23 cellular contexts compared by ENCODE assay signal in the genomic region with DNA sequence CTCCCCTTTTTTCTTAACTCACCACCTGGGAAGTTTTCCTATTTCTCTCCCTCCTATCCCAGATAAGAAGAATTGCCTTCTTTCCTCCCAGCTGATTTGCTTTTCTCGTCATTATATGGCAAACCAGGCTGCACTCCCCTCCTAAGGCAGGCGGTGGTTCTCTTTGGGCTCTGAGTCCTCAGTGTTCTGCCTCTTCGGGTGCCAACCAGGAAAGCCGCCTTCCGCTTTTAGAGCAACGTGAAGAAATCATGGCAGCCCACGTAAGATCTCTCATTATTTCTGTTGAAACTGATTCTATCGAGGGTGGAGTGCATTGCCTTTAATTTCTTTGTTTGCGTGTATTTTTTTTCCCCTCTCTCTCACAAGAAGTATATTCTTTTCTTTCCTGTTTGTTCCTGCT.
"Had no signal": no experiment of that assay in that cellular context is flagged by ENCODE, and none has a peak within 500 bp of the region (broad histone marks: within the 10 kb centered on the region; RNA-seq: fewer than 3 reads in every experiment).

No MANE protein-coding gene starts in this region.

- H3K27me3 Mint-ChIP-seq: activated B cell treated with CpG ODN at 0.5 μM for 24 hours; activated CD4-positive, alpha-beta T cell treated with anti-CD3 and anti-CD28 coated beads for 36 hours; activated naive CD8-positive, alpha-beta T cell treated with anti-CD3 and anti-CD28 coated beads for 36 hours; activated T-cell treated with anti-CD3 and anti-CD28 coated beads, Interleukin-2, amount 50 U/mL, for 24 hours; activated T-helper 17 cell treated with anti-CD3 and anti-CD28 coated beads, Interleukin-2, amount 50 U/mL, for 72 hours; naive thymus-derived CD8-positive, alpha-beta T cell; stimulated activated naive CD8-positive, alpha-beta T cell treated with anti-CD3 and anti-CD28 coated beads, Interleukin-15, Interleukin-2, amounts not matched to agents 100 ng/mL and 50 ng/mL, for 24 hours had no signal

- H3K4me3 ChIP-seq: esophagus muscularis mucosa, gastroesophageal sphincter, transverse colon, uterus had no signal

- H3K27ac Mint-ChIP-seq: activated B cell treated with CpG ODN at 0.5 μM for 24 hours; activated CD4-positive, alpha-beta T cell treated with anti-CD3 and anti-CD28 coated beads for 36 hours; activated naive CD8-positive, alpha-beta T cell treated with anti-CD3 and anti-CD28 coated beads for 36 hours; activated T-cell treated with anti-CD3 and anti-CD28 coated beads, Interleukin-2, amount 50 U/mL, for 24 hours; activated T-helper 17 cell treated with anti-CD3 and anti-CD28 coated beads, Interleukin-2, amount 50 U/mL, for 72 hours; mesothelial cell of epicardium; stimulated activated naive CD8-positive, alpha-beta T cell treated with anti-CD3 and anti-CD28 coated beads, Interleukin-15, Interleukin-2, amounts not matched to agents 100 ng/mL and 50 ng/mL, for 24 hours had no signal

- H3K9me3 Mint-ChIP-seq: activated B cell treated with CpG ODN at 0.5 μM for 24 hours; activated naive CD8-positive, alpha-beta T cell treated with anti-CD3 and anti-CD28 coated beads for 36 hours; activated T-cell treated with anti-CD3 and anti-CD28 coated beads, Interleukin-2, amount 50 U/mL, for 24 hours; activated T-helper 17 cell treated with anti-CD3 and anti-CD28 coated beads, Interleukin-2, amount 50 U/mL, for 72 hours; mesothelial cell of epicardium; naive thymus-derived CD8-positive, alpha-beta T cell; stimulated activated naive CD8-positive, alpha-beta T cell treated with anti-CD3 and anti-CD28 coated beads, Interleukin-15, Interleukin-2, amounts not matched to agents 100 ng/mL and 50 ng/mL, for 24 hours had no signal

- ATAC-seq: activated CD4-positive, alpha-beta T cell treated with anti-CD3 and anti-CD28 coated beads for 36 hours; activated T-helper 17 cell treated with anti-CD3 and anti-CD28 coated beads, Interleukin-2, amount 50 U/mL, for 72 hours; gastroesophageal sphincter; left ventricle myocardium superior; naive thymus-derived CD8-positive, alpha-beta T cell had no signal

- H3K36me3 ChIP-seq: esophagus muscularis mucosa, gastroesophageal sphincter, transverse colon, uterus had no signal

- H3K4me3 Mint-ChIP-seq: activated B cell treated with CpG ODN at 0.5 μM for 24 hours; activated CD4-positive, alpha-beta T cell treated with anti-CD3 and anti-CD28 coated beads for 36 hours; activated naive CD8-positive, alpha-beta T cell treated with anti-CD3 and anti-CD28 coated beads for 36 hours; activated T-cell treated with anti-CD3 and anti-CD28 coated beads, Interleukin-2, amount 50 U/mL, for 24 hours; activated T-helper 17 cell treated with anti-CD3 and anti-CD28 coated beads, Interleukin-2, amount 50 U/mL, for 72 hours; mesothelial cell of epicardium; naive thymus-derived CD8-positive, alpha-beta T cell; stimulated activated naive CD8-positive, alpha-beta T cell treated with anti-CD3 and anti-CD28 coated beads, Interleukin-15, Interleukin-2, amounts not matched to agents 100 ng/mL and 50 ng/mL, for 24 hours had no signal

- H3K36me3 Mint-ChIP-seq: activated naive CD8-positive, alpha-beta T cell treated with anti-CD3 and anti-CD28 coated beads for 36 hours had no signal

- H3K9me3 ChIP-seq: esophagus muscularis mucosa, gastroesophageal sphincter, transverse colon, uterus had no signal

- DNase-seq: activated B cell treated with CpG ODN at 0.5 μM for 24 hours; activated CD4-positive, alpha-beta T cell treated with anti-CD3 and anti-CD28 coated beads for 36 hours; activated CD4-positive, alpha-beta T cell treated with anti-CD3 and anti-CD28 coated beads, Interleukin-2, amount 50 U/mL, for 4 hours; activated CD8-positive, alpha-beta memory T cell treated with anti-CD3 and anti-CD28 coated beads for 24 hours; activated CD8-positive, alpha-beta memory T cell treated with anti-CD3 and anti-CD28 coated beads, Interleukin-2, amount 50 U/mL, for 4 hours; activated naive CD4-positive, alpha-beta T cell; activated naive CD8-positive, alpha-beta T cell treated with anti-CD3 and anti-CD28 coated beads for 36 hours; activated T-cell treated with anti-CD3 and anti-CD28 coated beads, Interleukin-2, amount 50 U/mL, for 24 hours; central memory CD4-positive, alpha-beta T cell; dermis blood vessel endothelial cell; effector CD8-positive, alpha-beta T cell; left ventricle myocardium superior; mammary epithelial cell; naive thymus-derived CD8-positive, alpha-beta T cell; stimulated activated CD4-positive, alpha-beta T cell treated with anti-CD3 and anti-CD28 coated beads, Interleukin-12 subunit alpha, Interleukin-12 subunit beta, amount 100 ng/mL, for 4 hours; stimulated activated CD4-positive, alpha-beta T cell treated with anti-CD3 and anti-CD28 coated beads, Interleukin-4, amount 100 ng/mL, for 4 hours; uterus had no signal

- H3K27me3 ChIP-seq: esophagus muscularis mucosa, gastroesophageal sphincter, transverse colon, uterus had no signal

- H3K27ac ChIP-seq: gastroesophageal sphincter, transverse colon, uterus had no signal
